8 cellular contexts compared by ENCODE assay signal in genomic region chr10:101695404-101695732, GRCh38. TPM values are rescaled to one million over a fixed set of nuclear protein-coding genes. Genes with fewer than 3 reads are reported as not detected.
A peak's percentile ranks its signal among the peaks of the same experiment; 100 is the strongest.
DNase-seq lines count a peak whose midpoint lies in the region; ATAC-seq, FAIRE-seq and TF ChIP-seq lines count a peak whose summit lies in the region.

No MANE protein-coding gene starts in this region.

- peak overlapping the region; percentile 96 for H3K4me3 ChIP-seq in HUES64 (ENCODE audit: low read length)
- peak overlapping the region; percentile 97 for H3K4me3 ChIP-seq in bronchial epithelial cell (ENCODE audit: low read depth, low read length)
- H3K4me3 ChIP-seq in mucosa of rectum (ENCODE audit: low read length in 2 of 2): peak overlapping the region; percentile 88 to 99

- FAIRE-seq in bronchial epithelial cell (lab: Jason Lieb, UNC): peak; percentile 64
- no peak for FAIRE-seq in GM19239 (lab: Jason Lieb, UNC)

- H3K27ac ChIP-seq in C4-2B: peak overlapping the region; percentile 95
- H3K27ac ChIP-seq in HUES64 (ENCODE audit: low read depth, low read length): 0 out of 2 replicates have a peak overlapping the region, but pooled peaks have one; percentile 12
- peak overlapping the region; percentile 96 to 98 for H3K27ac ChIP-seq in mucosa of rectum (ENCODE audit: low read depth in 2 of 2, low read length in 2 of 2)

- H3K9ac ChIP-seq in HUES64 (ENCODE audit: low read depth, low read length): peak overlapping the region; percentile 98
- peak overlapping the region; percentile 95 to 99 for H3K9ac ChIP-seq in mucosa of rectum (ENCODE audit: low read depth in 1 of 2, low read length in 2 of 2)

- no peak for ATAC-seq in GM21360 (IDR thresholded peaks at IDR 0.05; ENCODE audit: unreplicated experiment)
- ATAC-seq in left colon: no peak

- intact Hi-C loops in left colon (cut with DNase I, micrococcal nuclease): no loop called here

- H3K4me1 ChIP-seq in HUES64 (ENCODE audit: insufficient read depth, low read length) (peaks cover 14% of the 10 kb centered on the region), mucosa of rectum (ENCODE audit: control insufficient read depth in 2 of 2, insufficient read depth in 2 of 2, low read length in 2 of 2) (peaks cover 10 to 20% of the 10 kb centered on the region in 2 donors)

- DNase-seq in bronchial epithelial cell (ENCODE audit: low read depth) (no peak), GM19239 (ENCODE audit: insufficient read length, low spot score) (no peak), left colon (no peak), NCI-H524 treated with DMSO at 0.1 percent for 48 hours (lab: John Stamatoyannopoulos, UW) (no peak)

- 77% methylated on average over 8 of the region's 8 CpGs for whole genome bisulfite sequencing in HUES64

- H3K27me3 ChIP-seq in HUES64 (ENCODE audit: insufficient read depth, low read length): 0 out of 2 replicates have a peak, but pooled peaks cover 5% of the 10 kb centered on the region
- no peaks in the 10 kb centered on the region for H3K27me3 ChIP-seq in bronchial epithelial cell (ENCODE audit: control insufficient read depth, insufficient read depth, low read length)
- no peaks in the 10 kb centered on the region for H3K27me3 ChIP-seq in mucosa of rectum (ENCODE audit: control insufficient read depth in 2 of 2, insufficient read depth in 2 of 2, low read length in 2 of 2)

- H3K36me3 ChIP-seq in HUES64 (ENCODE audit: insufficient read depth, low read length) (no peaks in the 10 kb centered on the region), bronchial epithelial cell (ENCODE audit: control insufficient read depth, insufficient read depth, low read length) (no peaks in the 10 kb centered on the region), mucosa of rectum (ENCODE audit: control insufficient read depth in 2 of 2, insufficient read depth in 2 of 2, low read length in 2 of 2) (no peaks in the 10 kb centered on the region)

- H3K9me3 ChIP-seq in HUES64 (ENCODE audit: insufficient read depth, low read depth, low read length) (no peaks in the 10 kb centered on the region), mucosa of rectum (ENCODE audit: control insufficient read depth in 2 of 2, low read length in 2 of 2) (no peaks in the 10 kb centered on the region)

- no peak for TF ChIP-seq CTCF in C4-2B (conservative IDR thresholded peaks at IDR 0.05)
- no peak for TF ChIP-seq CTCF in bronchial epithelial cell (IDR thresholded peaks at IDR 0.05; ENCODE audit: insufficient read depth, low read length, severe bottlenecking)

RNA-seq across cellular contexts. Expression of gene FBXW4, which starts 0.4 kb away (rescaled TPM):
- polyA plus RNA-seq in HUES64 (2013, experiment 1 of 2): 14.1 TPM
- 16.5 TPM for polyA plus RNA-seq in HUES64 (2013, experiment 2 of 2)
- total RNA-seq in bronchial epithelial cell: 49.5 and 72.6 TPM in 2 replicates
- 10 to 100 TPM; 57.3 to 57.5 TPM for total RNA-seq in left colon

Comparison
In these comparisons a context has a peak if more than half of its experiments do, and no peak if none do; other contexts are left out.
1. H3K27ac ChIP-seq: peak in every context shown above with its lines; median percentile 97 in mucosa of rectum; 95 in C4-2B; 12 in HUES64.